1 cellular context compared by ENCODE assay signal in the genomic region with DNA sequence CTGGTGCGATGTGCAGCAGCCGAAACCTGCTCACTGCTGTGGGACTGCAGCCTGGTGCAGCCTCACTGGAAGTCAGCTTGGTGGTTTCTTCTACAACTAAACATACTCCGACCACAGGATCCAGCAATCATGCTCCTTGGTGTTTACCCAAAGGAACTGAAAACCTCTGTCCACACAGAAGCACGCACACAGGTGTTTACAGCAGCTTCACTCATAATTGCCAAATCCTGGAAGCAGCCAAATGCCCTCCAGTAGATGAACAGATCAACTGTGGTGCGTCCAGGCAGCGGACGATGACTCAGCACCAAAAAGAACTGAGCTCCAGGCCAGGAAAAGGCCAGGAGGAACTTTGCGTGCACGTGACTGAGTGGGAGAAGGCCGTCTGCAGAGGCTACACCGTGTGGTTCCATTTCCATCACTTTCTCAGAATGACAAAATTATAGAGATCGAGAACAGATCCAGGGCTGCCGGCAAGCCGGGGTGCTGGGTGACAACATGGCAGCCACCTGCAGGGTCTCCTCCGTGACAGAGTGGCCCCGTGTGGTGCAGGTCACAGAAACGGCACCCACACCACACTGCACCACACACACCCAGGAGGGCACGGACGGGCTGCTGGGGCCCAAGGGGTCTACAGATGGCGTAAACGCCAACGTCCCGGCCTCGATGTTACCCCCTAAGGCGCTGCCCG.
TF ChIP-seq lines count a peak whose summit lies in the region.

No MANE protein-coding gene starts in this region.

TF ChIP-seq in K562, 482 proteins besides CTCF, POLR2A, EP300 and RAD21 (continued from another document and continues in another):
- TF ChIP-seq, protein P1, sequence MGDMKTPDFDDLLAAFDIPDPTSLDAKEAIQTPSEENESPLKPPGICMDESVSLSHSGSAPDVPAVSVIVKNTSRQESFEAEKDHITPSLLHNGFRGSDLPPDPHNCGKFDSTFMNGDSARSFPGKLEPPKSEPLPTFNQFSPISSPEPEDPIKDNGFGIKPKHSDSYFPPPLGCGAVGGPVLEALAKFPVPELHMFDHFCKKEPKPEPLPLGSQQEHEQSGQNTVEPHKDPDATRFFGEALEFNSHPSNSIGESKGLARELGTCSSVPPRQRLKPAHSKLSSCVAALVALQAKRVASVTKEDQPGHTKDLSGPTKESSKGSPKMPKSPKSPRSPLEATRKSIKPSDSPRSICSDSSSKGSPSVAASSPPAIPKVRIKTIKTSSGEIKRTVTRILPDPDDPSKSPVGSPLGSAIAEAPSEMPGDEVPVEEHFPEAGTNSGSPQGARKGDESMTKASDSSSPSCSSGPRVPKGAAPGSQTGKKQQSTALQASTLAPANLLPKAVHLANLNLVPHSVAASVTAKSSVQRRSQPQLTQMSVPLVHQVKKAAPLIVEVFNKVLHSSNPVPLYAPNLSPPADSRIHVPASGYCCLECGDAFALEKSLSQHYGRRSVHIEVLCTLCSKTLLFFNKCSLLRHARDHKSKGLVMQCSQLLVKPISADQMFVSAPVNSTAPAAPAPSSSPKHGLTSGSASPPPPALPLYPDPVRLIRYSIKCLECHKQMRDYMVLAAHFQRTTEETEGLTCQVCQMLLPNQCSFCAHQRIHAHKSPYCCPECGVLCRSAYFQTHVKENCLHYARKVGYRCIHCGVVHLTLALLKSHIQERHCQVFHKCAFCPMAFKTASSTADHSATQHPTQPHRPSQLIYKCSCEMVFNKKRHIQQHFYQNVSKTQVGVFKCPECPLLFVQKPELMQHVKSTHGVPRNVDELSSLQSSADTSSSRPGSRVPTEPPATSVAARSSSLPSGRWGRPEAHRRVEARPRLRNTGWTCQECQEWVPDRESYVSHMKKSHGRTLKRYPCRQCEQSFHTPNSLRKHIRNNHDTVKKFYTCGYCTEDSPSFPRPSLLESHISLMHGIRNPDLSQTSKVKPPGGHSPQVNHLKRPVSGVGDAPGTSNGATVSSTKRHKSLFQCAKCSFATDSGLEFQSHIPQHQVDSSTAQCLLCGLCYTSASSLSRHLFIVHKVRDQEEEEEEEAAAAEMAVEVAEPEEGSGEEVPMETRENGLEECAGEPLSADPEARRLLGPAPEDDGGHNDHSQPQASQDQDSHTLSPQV (IDR thresholded peaks at IDR 0.05): peak; percentile 97
- TF ChIP-seq EWSR1 (IDR thresholded peaks at IDR 0.05; ENCODE audit: borderline replicate concordance, low read depth, partially characterized antibody) (no peak), HMG20A (CRISPR knock-in tag; conservative IDR thresholded peaks at IDR 0.05) (no peak), ETS2 (tag; IDR thresholded peaks at IDR 0.05; ENCODE audit: borderline replicate concordance, poor library complexity, severe bottlenecking) (no peak), ZEB2 (IDR thresholded peaks at IDR 0.05) (no peak; the same call in none of the 2 replicates), HNRNPLL (IDR thresholded peaks at IDR 0.05; ENCODE audit: low read depth, low read length, poor library complexity, severe bottlenecking) (no peak), ZNF354B (CRISPR knock-in tag; IDR thresholded peaks at IDR 0.05) (no peak), CBX1 (IDR thresholded peaks at IDR 0.05; ENCODE audit: low read depth) (no peak), SP1 (CRISPR knock-in tag; IDR thresholded peaks at IDR 0.05) (no peak), AFF1 (IDR thresholded peaks at IDR 0.05; ENCODE audit: low read depth in 1 of 2, partially characterized antibody in 2 of 2) (no peak), SIN3B (IDR thresholded peaks at IDR 0.05; ENCODE audit: low read depth) (no peak; the same call in 1 of the 2 replicates), IRF2 (CRISPR knock-in tag; IDR thresholded peaks at IDR 0.05) (no peak), ZNF133 (CRISPR knock-in tag; IDR thresholded peaks at IDR 0.05) (no peak), NR3C1 (CRISPR knock-in tag; IDR thresholded peaks at IDR 0.05) (no peak), VEZF1 (CRISPR knock-in tag; IDR thresholded peaks at IDR 0.05) (peak; percentile 31; the same call in 1 of the 2 replicates), TRIM24 (IDR thresholded peaks at IDR 0.05) (peak; percentile 41 to 55; a peak in 2 of 4 replicates), ZFPM2 (CRISPR knock-in tag; IDR thresholded peaks at IDR 0.05) (no peak), EHMT2 (IDR thresholded peaks at IDR 0.05) (peak; percentile 11; the same call in 1 of the 2 replicates), ETS1 (conservative IDR thresholded peaks at IDR 0.05; ENCODE audit: control insufficient read depth, low read depth, low read length) (no peak), KAT2B (IDR thresholded peaks at IDR 0.05; ENCODE audit: low read depth, low read length) (no peak), FOXA1 (IDR thresholded peaks at IDR 0.05; ENCODE audit: borderline replicate concordance) (no peak), ZNF586 (CRISPR knock-in tag; conservative IDR thresholded peaks at IDR 0.05) (no peak), COPS2 (conservative IDR thresholded peaks at IDR 0.05) (no peak), XRCC5 (IDR thresholded peaks at IDR 0.05; ENCODE audit: low read depth, low read length) (no peak), POLR3G (IDR thresholded peaks at IDR 0.05; ENCODE audit: extremely low read depth, insufficient read length, insufficient replicate concordance) (no peak), CHAMP1 (IDR thresholded peaks at IDR 0.05) (no peak), ZNF511 (CRISPR knock-in tag; IDR thresholded peaks at IDR 0.05) (no peak), BDP1 (IDR thresholded peaks at IDR 0.05; ENCODE audit: insufficient read depth, insufficient read length) (no peak), TFAM (CRISPR knock-in tag; conservative IDR thresholded peaks at IDR 0.05) (no peak), RFX7 (CRISPR knock-in tag; IDR thresholded peaks at IDR 0.05) (no peak), BRD4 (IDR thresholded peaks at IDR 0.05) (no peak), FOXA3 (CRISPR knock-in tag; conservative IDR thresholded peaks at IDR 0.05 in 1 of 2, IDR thresholded peaks at IDR 0.05 in 1 of 2) (peak in 1 of 2 experiments; percentile 54; a peak in 2 of 4 replicates), LEF1 (IDR thresholded peaks at IDR 0.05) (peak; percentile 84; the same call in 1 of the 2 replicates), ZNF174 (CRISPR knock-in tag; IDR thresholded peaks at IDR 0.05) (no peak), SREBF2 (CRISPR knock-in tag; IDR thresholded peaks at IDR 0.05) (no peak), ATF1 (CRISPR knock-in tag; IDR thresholded peaks at IDR 0.05) (no peak), ATF1 (tag; IDR thresholded peaks at IDR 0.05) (peak; percentile 45), ZNF717 (CRISPR knock-in tag; IDR thresholded peaks at IDR 0.05) (no peak), BRF1 (IDR thresholded peaks at IDR 0.05; ENCODE audit: borderline replicate concordance, extremely low read depth, insufficient read length) (no peak), ZNF3 (CRISPR knock-in tag; IDR thresholded peaks at IDR 0.05) (no peak), THRAP3 (IDR thresholded peaks at IDR 0.05; ENCODE audit: borderline replicate concordance) (no peak), ZNF146 (CRISPR knock-in tag; IDR thresholded peaks at IDR 0.05; ENCODE audit: unreplicated experiment) (no peak), TARDBP (IDR thresholded peaks at IDR 0.05) (no peak), ZNF766 (CRISPR knock-in tag; conservative IDR thresholded peaks at IDR 0.05) (peak; percentile 91)
- TF ChIP-seq, protein P2, sequence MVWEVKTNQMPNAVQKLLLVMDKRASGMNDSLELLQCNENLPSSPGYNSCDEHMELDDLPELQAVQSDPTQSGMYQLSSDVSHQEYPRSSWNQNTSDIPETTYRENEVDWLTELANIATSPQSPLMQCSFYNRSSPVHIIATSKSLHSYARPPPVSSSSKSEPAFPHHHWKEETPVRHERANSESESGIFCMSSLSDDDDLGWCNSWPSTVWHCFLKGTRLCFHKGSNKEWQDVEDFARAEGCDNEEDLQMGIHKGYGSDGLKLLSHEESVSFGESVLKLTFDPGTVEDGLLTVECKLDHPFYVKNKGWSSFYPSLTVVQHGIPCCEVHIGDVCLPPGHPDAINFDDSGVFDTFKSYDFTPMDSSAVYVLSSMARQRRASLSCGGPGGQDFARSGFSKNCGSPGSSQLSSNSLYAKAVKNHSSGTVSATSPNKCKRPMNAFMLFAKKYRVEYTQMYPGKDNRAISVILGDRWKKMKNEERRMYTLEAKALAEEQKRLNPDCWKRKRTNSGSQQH (CRISPR knock-in tag; IDR thresholded peaks at IDR 0.05): 0 out of 2 replicates have a peak, but pooled peaks have one; percentile 4
- TF ChIP-seq, protein P3, sequence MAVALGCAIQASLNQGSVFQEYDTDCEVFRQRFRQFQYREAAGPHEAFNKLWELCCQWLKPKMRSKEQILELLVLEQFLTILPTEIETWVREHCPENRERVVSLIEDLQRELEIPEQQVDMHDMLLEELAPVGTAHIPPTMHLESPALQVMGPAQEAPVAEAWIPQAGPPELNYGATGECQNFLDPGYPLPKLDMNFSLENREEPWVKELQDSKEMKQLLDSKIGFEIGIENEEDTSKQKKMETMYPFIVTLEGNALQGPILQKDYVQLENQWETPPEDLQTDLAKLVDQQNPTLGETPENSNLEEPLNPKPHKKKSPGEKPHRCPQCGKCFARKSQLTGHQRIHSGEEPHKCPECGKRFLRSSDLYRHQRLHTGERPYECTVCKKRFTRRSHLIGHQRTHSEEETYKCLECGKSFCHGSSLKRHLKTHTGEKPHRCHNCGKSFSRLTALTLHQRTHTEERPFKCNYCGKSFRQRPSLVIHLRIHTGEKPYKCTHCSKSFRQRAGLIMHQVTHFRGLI (CRISPR knock-in tag; IDR thresholded peaks at IDR 0.05): 0 out of 2 replicates have a peak, but pooled peaks have one; percentile 23
